ENCODE assay signal across 1 cellular context in the genomic region with DNA sequence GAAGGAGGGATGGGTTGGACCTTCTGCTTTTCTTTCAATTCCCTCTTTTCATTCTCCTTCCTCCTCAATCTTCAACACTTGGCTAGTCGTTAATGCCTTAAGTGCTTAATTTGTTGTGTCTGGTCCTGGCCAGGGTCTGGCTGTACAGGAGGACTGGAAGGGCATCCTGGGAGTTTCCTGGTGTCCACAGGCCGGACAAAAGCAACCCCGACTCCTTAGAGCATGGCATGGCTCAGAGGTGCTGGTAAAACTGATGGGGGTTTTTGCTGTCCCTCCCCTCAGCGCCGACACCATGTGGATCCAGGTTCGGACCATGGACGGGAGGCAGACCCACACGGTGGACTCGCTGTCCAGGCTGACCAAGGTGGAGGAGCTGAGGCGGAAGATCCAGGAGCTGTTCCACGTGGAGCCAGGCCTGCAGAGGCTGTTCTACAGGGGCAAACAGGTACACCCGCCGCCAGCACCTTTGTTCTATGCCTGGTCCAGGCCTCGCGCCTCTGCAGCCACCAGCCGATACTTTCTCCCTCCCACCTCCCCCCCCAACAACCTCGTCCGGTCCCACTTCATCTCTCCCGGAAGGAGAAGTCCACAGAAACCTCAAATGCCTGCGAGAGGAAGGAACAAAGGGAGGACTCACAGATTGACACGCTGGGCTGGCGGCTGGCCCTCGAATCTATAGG.
TF ChIP-seq lines count a peak whose summit lies in the region.

No MANE protein-coding gene starts in this region.

TF ChIP-seq in GM23338, 12 proteins besides CTCF, POLR2A, EP300 and RAD21:
- TF ChIP-seq, protein P1, sequence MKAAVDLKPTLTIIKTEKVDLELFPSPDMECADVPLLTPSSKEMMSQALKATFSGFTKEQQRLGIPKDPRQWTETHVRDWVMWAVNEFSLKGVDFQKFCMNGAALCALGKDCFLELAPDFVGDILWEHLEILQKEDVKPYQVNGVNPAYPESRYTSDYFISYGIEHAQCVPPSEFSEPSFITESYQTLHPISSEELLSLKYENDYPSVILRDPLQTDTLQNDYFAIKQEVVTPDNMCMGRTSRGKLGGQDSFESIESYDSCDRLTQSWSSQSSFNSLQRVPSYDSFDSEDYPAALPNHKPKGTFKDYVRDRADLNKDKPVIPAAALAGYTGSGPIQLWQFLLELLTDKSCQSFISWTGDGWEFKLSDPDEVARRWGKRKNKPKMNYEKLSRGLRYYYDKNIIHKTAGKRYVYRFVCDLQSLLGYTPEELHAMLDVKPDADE (IDR thresholded peaks at IDR 0.05): no peak
- TF ChIP-seq EZH2phosphoT487 (IDR thresholded peaks at IDR 0.05; ENCODE audit: unreplicated experiment): no peak
- no peak for TF ChIP-seq STAT1 (IDR thresholded peaks at IDR 0.05; ENCODE audit: unreplicated experiment)
- no peak for TF ChIP-seq POLR2AphosphoS5 (IDR thresholded peaks at IDR 0.05; ENCODE audit: low read depth)
- no peak for TF ChIP-seq ZNF331 (CRISPR knock-in tag; IDR thresholded peaks at IDR 0.05; ENCODE audit: low read depth)
- TF ChIP-seq, protein P2, sequence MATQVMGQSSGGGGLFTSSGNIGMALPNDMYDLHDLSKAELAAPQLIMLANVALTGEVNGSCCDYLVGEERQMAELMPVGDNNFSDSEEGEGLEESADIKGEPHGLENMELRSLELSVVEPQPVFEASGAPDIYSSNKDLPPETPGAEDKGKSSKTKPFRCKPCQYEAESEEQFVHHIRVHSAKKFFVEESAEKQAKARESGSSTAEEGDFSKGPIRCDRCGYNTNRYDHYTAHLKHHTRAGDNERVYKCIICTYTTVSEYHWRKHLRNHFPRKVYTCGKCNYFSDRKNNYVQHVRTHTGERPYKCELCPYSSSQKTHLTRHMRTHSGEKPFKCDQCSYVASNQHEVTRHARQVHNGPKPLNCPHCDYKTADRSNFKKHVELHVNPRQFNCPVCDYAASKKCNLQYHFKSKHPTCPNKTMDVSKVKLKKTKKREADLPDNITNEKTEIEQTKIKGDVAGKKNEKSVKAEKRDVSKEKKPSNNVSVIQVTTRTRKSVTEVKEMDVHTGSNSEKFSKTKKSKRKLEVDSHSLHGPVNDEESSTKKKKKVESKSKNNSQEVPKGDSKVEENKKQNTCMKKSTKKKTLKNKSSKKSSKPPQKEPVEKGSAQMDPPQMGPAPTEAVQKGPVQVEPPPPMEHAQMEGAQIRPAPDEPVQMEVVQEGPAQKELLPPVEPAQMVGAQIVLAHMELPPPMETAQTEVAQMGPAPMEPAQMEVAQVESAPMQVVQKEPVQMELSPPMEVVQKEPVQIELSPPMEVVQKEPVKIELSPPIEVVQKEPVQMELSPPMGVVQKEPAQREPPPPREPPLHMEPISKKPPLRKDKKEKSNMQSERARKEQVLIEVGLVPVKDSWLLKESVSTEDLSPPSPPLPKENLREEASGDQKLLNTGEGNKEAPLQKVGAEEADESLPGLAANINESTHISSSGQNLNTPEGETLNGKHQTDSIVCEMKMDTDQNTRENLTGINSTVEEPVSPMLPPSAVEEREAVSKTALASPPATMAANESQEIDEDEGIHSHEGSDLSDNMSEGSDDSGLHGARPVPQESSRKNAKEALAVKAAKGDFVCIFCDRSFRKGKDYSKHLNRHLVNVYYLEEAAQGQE (IDR thresholded peaks at IDR 0.05; ENCODE audit: unreplicated experiment): no peak
- no peak for TF ChIP-seq EZH2 (IDR thresholded peaks at IDR 0.05; ENCODE audit: low read depth, unreplicated experiment)
- no peak for TF ChIP-seq JUNB (IDR thresholded peaks at IDR 0.05; ENCODE audit: unreplicated experiment)
- TF ChIP-seq CREB1 (CRISPR knock-in tag; IDR thresholded peaks at IDR 0.05; ENCODE audit: low read depth): no peak
- TF ChIP-seq, protein P3, sequence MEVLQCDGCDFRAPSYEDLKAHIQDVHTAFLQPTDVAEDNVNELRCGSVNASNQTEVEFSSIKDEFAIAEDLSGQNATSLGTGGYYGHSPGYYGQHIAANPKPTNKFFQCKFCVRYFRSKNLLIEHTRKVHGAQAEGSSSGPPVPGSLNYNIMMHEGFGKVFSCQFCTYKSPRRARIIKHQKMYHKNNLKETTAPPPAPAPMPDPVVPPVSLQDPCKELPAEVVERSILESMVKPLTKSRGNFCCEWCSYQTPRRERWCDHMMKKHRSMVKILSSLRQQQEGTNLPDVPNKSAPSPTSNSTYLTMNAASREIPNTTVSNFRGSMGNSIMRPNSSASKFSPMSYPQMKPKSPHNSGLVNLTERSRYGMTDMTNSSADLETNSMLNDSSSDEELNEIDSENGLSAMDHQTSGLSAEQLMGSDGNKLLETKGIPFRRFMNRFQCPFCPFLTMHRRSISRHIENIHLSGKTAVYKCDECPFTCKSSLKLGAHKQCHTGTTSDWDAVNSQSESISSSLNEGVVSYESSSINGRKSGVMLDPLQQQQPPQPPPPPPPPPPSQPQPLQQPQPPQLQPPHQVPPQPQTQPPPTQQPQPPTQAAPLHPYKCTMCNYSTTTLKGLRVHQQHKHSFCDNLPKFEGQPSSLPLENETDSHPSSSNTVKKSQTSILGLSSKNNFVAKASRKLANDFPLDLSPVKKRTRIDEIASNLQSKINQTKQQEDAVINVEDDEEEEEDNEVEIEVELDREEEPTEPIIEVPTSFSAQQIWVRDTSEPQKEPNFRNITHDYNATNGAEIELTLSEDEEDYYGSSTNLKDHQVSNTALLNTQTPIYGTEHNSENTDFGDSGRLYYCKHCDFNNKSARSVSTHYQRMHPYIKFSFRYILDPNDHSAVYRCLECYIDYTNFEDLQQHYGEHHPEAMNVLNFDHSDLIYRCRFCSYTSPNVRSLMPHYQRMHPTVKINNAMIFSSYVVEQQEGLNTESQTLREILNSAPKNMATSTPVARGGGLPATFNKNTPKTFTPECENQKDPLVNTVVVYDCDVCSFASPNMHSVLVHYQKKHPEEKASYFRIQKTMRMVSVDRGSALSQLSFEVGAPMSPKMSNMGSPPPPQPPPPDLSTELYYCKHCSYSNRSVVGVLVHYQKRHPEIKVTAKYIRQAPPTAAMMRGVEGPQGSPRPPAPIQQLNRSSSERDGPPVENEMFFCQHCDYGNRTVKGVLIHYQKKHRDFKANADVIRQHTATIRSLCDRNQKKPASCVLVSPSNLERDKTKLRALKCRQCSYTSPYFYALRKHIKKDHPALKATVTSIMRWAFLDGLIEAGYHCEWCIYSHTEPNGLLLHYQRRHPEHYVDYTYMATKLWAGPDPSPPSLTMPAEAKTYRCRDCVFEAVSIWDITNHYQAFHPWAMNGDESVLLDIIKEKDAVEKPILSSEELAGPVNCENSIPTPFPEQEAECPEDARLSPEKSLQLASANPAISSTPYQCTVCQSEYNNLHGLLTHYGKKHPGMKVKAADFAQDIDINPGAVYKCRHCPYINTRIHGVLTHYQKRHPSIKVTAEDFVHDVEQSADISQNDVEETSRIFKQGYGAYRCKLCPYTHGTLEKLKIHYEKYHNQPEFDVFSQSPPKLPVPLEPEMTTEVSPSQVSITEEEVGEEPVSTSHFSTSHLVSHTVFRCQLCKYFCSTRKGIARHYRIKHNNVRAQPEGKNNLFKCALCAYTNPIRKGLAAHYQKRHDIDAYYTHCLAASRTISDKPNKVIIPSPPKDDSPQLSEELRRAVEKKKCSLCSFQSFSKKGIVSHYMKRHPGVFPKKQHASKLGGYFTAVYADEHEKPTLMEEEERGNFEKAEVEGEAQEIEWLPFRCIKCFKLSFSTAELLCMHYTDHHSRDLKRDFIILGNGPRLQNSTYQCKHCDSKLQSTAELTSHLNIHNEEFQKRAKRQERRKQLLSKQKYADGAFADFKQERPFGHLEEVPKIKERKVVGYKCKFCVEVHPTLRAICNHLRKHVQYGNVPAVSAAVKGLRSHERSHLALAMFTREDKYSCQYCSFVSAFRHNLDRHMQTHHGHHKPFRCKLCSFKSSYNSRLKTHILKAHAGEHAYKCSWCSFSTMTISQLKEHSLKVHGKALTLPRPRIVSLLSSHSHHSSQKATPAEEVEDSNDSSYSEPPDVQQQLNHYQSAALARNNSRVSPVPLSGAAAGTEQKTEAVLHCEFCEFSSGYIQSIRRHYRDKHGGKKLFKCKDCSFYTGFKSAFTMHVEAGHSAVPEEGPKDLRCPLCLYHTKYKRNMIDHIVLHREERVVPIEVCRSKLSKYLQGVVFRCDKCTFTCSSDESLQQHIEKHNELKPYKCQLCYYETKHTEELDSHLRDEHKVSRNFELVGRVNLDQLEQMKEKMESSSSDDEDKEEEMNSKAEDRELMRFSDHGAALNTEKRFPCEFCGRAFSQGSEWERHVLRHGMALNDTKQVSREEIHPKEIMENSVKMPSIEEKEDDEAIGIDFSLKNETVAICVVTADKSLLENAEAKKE (CRISPR knock-in tag; IDR thresholded peaks at IDR 0.05): no peak
- TF ChIP-seq ZNF114 (CRISPR knock-in tag; IDR thresholded peaks at IDR 0.05): no peak
- no peak for TF ChIP-seq NANOG (IDR thresholded peaks at IDR 0.05; ENCODE audit: borderline replicate concordance)
TF ChIP-seq in GM23338: peak in this region for 0.
